In the genomic region with DNA sequence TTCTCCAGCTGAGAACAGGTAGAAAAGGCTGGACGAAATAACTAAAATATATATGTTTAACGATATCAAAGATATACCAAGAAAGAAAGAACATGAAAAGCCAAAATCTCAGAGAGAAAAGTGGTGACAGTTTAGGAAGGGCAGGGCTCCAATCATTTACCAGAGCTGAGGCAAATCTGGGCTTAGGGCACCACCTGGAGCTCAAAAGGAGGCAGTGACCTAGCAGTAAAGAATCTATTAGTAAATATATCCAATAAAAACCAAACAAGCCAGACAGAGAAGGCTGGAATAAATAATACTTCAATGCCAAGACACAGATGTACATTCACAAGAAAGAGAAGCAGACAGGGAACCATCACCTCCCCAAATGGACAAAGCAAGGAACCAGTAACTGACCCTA, we compare ENCODE assay signal across 9 cellular contexts. TPM values are rescaled to one million over a fixed set of nuclear protein-coding genes. Genes with fewer than 3 reads are reported as not detected.
DNase-seq lines count a peak whose midpoint lies in the region; ATAC-seq, FAIRE-seq and TF ChIP-seq lines count a peak whose summit lies in the region.
"Had no signal": no experiment of that assay in that cellular context is flagged by ENCODE, and none has a peak within 500 bp of the region (broad histone marks: within the 10 kb centered on the region; RNA-seq: fewer than 3 reads in every experiment).

No MANE protein-coding gene starts in this region.

- H3K36me3 Mint-ChIP-seq in stimulated activated memory B cell treated with anti-CD40 and anti-IgM and Interleukin-4, amounts not matched to agents 10 μg/mL and 1 μg/mL and 100 μg/mL, for 72 hours: peaks cover 9% of the 10 kb centered on the region

- H3K9me1 ChIP-seq in keratinocyte (ENCODE audit: control insufficient read depth, extremely low read depth, insufficient read depth, low read length): no peaks in the 10 kb centered on the region

- peaks cover 8% of the 10 kb centered on the region for H3K9me3 Mint-ChIP-seq in stimulated activated memory B cell treated with anti-CD40 and anti-IgM and Interleukin-4, amounts not matched to agents 10 μg/mL and 1 μg/mL and 100 μg/mL, for 72 hours

- H3K27me3 ChIP-seq in HCT116 (ENCODE audit: insufficient read depth, low read length): no peaks in the 10 kb centered on the region
- no peaks in the 10 kb centered on the region for H3K27me3 ChIP-seq in keratinocyte (ENCODE audit: control insufficient read depth, extremely low read depth, insufficient read depth, low read length)

- RAD21 ChIA-PET in HCT116 (lab: Charles Lee; ENCODE audit: low non-redundant PET in 1 of 2, low total read pairs in 2 of 2, uncharacterized antibody in 2 of 2, unreplicated experiment in 2 of 2): interaction anchor here (2.1 to 2.5 kb wide), 2 partner anchors 111 kb away, joined by 10 to 11 read pairs; no protein-coding TSS in a partner anchor

- H4K20me1 ChIP-seq in HCT116 (ENCODE audit: insufficient read depth) (no peaks in the 10 kb centered on the region), keratinocyte (ENCODE audit: control insufficient read depth, extremely low read depth, insufficient read depth, low read length) (no peaks in the 10 kb centered on the region)

- TF ChIP-seq CTCF in C4-2B (conservative IDR thresholded peaks at IDR 0.05) (peak; percentile 81), HCT116 (IDR thresholded peaks at IDR 0.05 in 2 of 3, conservative IDR thresholded peaks at IDR 0.05 in 1 of 3; ENCODE audit: borderline replicate concordance in 1 of 3, insufficient read depth in 1 of 3, low read depth in 2 of 3, low read length in 2 of 3) (peak; percentile 63 to 81 (median 75)), keratinocyte (optimal IDR thresholded peaks at IDR 0.05 in 1 of 3, IDR thresholded peaks at IDR 0.05 in 1 of 3, conservative IDR thresholded peaks at IDR 0.05 in 1 of 3; ENCODE audit: extremely low read depth in 1 of 3, insufficient read depth in 2 of 3, low read length in 3 of 3) (peak; percentile 66 to 73 (median 73))

- intact Hi-C loops in HCT116 (cut with micrococcal nuclease): loop anchor here (1.0 to 5.0 kb wide), 3 partner anchors 63 to 301 kb away; no protein-coding TSS in a partner anchor

- no peak overlapping the region for H3K27ac Mint-ChIP-seq in stimulated activated memory B cell treated with anti-CD40 and anti-IgM and Interleukin-4, amounts not matched to agents 10 μg/mL and 1 μg/mL and 100 μg/mL, for 72 hours

- TF ChIP-seq POLR2A in HCT116 (IDR thresholded peaks at IDR 0.05; ENCODE audit: borderline replicate concordance, extremely low read depth, insufficient read depth, insufficient read length): no peak

- H3K27me3 Mint-ChIP-seq in stimulated activated memory B cell treated with anti-CD40 and anti-IgM and Interleukin-4, amounts not matched to agents 10 μg/mL and 1 μg/mL and 100 μg/mL, for 72 hours: no peaks in the 10 kb centered on the region

- no peak overlapping the region for H2AFZ ChIP-seq in HCT116 (ENCODE audit: low read depth, low read length, poor library complexity, severe bottlenecking)
- no peak overlapping the region for H2AFZ ChIP-seq in keratinocyte (ENCODE audit: control insufficient read depth, low read length)

- H3K9me3 ChIP-seq in HCT116 (ENCODE audit: control insufficient read depth in 1 of 2, insufficient read depth in 1 of 2, low read depth in 1 of 2, low read length in 2 of 2): no peaks in the 10 kb centered on the region
- H3K9me3 ChIP-seq in keratinocyte (ENCODE audit: control insufficient read depth, low read depth, low read length): no peaks in the 10 kb centered on the region

- TF ChIP-seq RAD21 in HCT116 (IDR thresholded peaks at IDR 0.05; ENCODE audit: low read depth): peak; percentile 89

- H3K79me2 ChIP-seq in HCT116 (ENCODE audit: insufficient read depth, low read length): no peaks in the 10 kb centered on the region
- H3K79me2 ChIP-seq in keratinocyte (ENCODE audit: control insufficient read depth, insufficient read depth, low read length): no peaks in the 10 kb centered on the region

- H3K4me1 Mint-ChIP-seq in stimulated activated memory B cell treated with anti-CD40 and anti-IgM and Interleukin-4, amounts not matched to agents 10 μg/mL and 1 μg/mL and 100 μg/mL, for 72 hours: peaks cover 4% of the 10 kb centered on the region

- H3K4me2 ChIP-seq in HCT116 (ENCODE audit: low read length) (no peak overlapping the region), keratinocyte (ENCODE audit: control insufficient read depth, extremely low read depth, insufficient read depth, low read depth, low read length) (no peak overlapping the region)

- H3K27ac ChIP-seq in C4-2B: no peak overlapping the region
- H3K27ac ChIP-seq in HCT116 (ENCODE audit: low read depth, low read length): no peak overlapping the region
- no peak overlapping the region for H3K27ac ChIP-seq in keratinocyte (ENCODE audit: control insufficient read depth, insufficient read depth, low read length)

- no peaks in the 10 kb centered on the region for H3K4me1 ChIP-seq in HCT116 (ENCODE audit: control insufficient read depth in 1 of 2, insufficient read depth in 2 of 2, low read length in 2 of 2)
- no peaks in the 10 kb centered on the region for H3K4me1 ChIP-seq in keratinocyte (ENCODE audit: control insufficient read depth, extremely low read depth, insufficient read depth, low read length)

- DNase-seq in HCT116 (ENCODE audit: low read depth, low spot score) (peak; percentile 21), RKO (ENCODE audit: low spot score) (peak; percentile 41), amniotic epithelial cell (ENCODE audit: low read depth) (peak; percentile 2), keratinocyte (ENCODE audit: low read depth, low spot score) (peak; percentile 5), cerebellar nuclear complex (lab: John Stamatoyannopoulos, UW) (no peak)

- dilution Hi-C loops in keratinocyte (cut with MboI; ENCODE audit: extremely low pct_ligation_motif_present, low sequenced_read_pairs): no loop called here

- no peaks in the 10 kb centered on the region for H3K36me3 ChIP-seq in HCT116 (ENCODE audit: control insufficient read depth in 1 of 2, insufficient read depth in 2 of 2, low read length in 2 of 2)
- no peaks in the 10 kb centered on the region for H3K36me3 ChIP-seq in keratinocyte (ENCODE audit: control insufficient read depth in 2 of 2, extremely low read depth in 1 of 2, insufficient read depth in 2 of 2, low read length in 2 of 2)

- BruUV-seq in HCT116 (replicated peaks; lab: Mats Ljungman, UMichigan): no TSS peak

- H3K4me3 ChIP-seq in HCT116 (replicated peaks in 1 of 2; ENCODE audit: low read depth in 1 of 2, low read length in 2 of 2) (no peak overlapping the region), keratinocyte (ENCODE audit: control insufficient read depth in 2 of 3, extremely low read depth in 1 of 3, insufficient read depth in 2 of 3, low read depth in 1 of 3, low read length in 3 of 3) (no peak overlapping the region)

- H3K9ac ChIP-seq in HCT116 (ENCODE audit: low read length): no peak overlapping the region
- no peak overlapping the region for H3K9ac ChIP-seq in keratinocyte (ENCODE audit: control insufficient read depth, extremely low read depth, insufficient read depth, low read length)

- POLR2A ChIA-PET in HCT116 (lab: Charles Lee): no interaction called here

- H3K9me2 ChIP-seq in HCT116 (ENCODE audit: insufficient read depth): no peaks in the 10 kb centered on the region

- no peak overlapping the region for H3K4me3 Mint-ChIP-seq in stimulated activated memory B cell treated with anti-CD40 and anti-IgM and Interleukin-4, amounts not matched to agents 10 μg/mL and 1 μg/mL and 100 μg/mL, for 72 hours

- CTCF ChIA-PET in HCT116 (lab: Charles Lee): interaction anchor here (0.8 to 2.6 kb wide), 5 partner anchors 12 to 304 kb away, joined by 4 to 36 read pairs (median 5); no protein-coding TSS in a partner anchor

- ATAC-seq in HCT116 (peak; percentile 90), GM21526 (IDR thresholded peaks at IDR 0.05; ENCODE audit: low FRiP score, unreplicated experiment) (no peak)
- peak; percentile 64 for ATAC-seq in stimulated activated memory B cell treated with anti-CD40 and anti-IgM and Interleukin-4, amounts not matched to agents 10 μg/mL and 1 μg/mL and 100 μg/mL, for 72 hours
- ATAC-seq: left colon had no signal

- no peak for FAIRE-seq in keratinocyte (lab: Jason Lieb, UNC)

TF ChIP-seq in HCT116, 20 proteins besides CTCF, POLR2A, EP300 and RAD21 (continues in another document):
- TF ChIP-seq, protein P1, sequence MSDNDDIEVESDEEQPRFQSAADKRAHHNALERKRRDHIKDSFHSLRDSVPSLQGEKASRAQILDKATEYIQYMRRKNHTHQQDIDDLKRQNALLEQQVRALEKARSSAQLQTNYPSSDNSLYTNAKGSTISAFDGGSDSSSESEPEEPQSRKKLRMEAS (IDR thresholded peaks at IDR 0.05): no peak
- TF ChIP-seq EZH2 (IDR thresholded peaks at IDR 0.05) (no peak), ZNF274 (IDR thresholded peaks at IDR 0.05; ENCODE audit: low read depth, low read length) (no peak), CEBPB (IDR thresholded peaks at IDR 0.05; ENCODE audit: low read depth) (no peak)

RNA-seq across cellular contexts. Expression of gene CHIA, which starts 43.5 kb away (rescaled TPM):
- total RNA-seq in HCT116 (2021; ENCODE audit: unreplicated experiment): not detected
- not detected in 2 replicates for polyA plus RNA-seq in HCT116 (2012)
- polyA plus RNA-seq in keratinocyte: not detected in 3 replicates
- not detected for polyA plus RNA-seq in keratinocyte (2011; ENCODE audit: low read depth)
- not detected in 2 replicates for polyA plus RNA-seq in keratinocyte (2011; cell fraction: cytosol; rRNA removed)
- polyA plus RNA-seq in keratinocyte (2011; cell fraction: nucleus; rRNA removed): not detected in 2 replicates
- not detected in 2 replicates for polyA plus RNA-seq in keratinocyte (2012; ENCODE audit: low replicate concordance)
- polyA minus RNA-seq in keratinocyte: not detected in 3 replicates
- not detected for polyA minus RNA-seq in keratinocyte (2011; cell fraction: cytosol; rRNA and poly(A)+ RNA removed)
- polyA minus RNA-seq in keratinocyte (2011; cell fraction: nucleus; rRNA and poly(A)+ RNA removed): not detected in 2 replicates
- total RNA-seq: left colon had no signal

Comparison
In these comparisons a context has a peak if more than half of its experiments do, and no peak if none do; other contexts are left out.
1. DNase-seq: peak in HCT116 (single experiment), RKO (single experiment), amniotic epithelial cell (single experiment) and keratinocyte (single experiment); none in cerebellar nuclear complex (0 of 2).
2. Peak in every context shown above with its lines, with median percentiles within 50 percentile points of each other: CTCF ChIP-seq.